ENCODE assay signal across 1 cellular context in the genomic region with DNA sequence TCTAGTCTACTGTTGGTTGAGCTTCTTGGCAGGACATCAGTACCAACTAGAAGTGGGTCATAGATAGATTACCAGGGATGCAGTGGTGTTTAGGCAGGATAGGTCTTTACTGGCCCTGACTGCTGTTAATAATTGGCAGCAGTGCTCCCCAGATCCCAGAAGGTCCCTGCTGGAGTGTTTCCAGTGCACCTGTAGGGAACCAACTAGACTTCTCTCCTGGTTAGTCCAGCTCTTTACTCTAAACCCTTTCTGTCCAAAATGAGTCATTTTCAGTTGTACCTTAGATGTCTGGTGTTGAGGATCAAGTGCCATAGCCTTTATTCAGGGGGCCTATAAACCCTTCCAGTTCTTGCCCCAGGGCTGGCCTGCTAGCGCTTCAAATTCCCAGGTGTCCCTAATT.
TF ChIP-seq lines count a peak whose summit lies in the region.

No MANE protein-coding gene starts in this region.

TF ChIP-seq in HepG2, 621 proteins besides CTCF, POLR2A, EP300 and RAD21:
- TF ChIP-seq RBFOX2 (IDR thresholded peaks at IDR 0.05; ENCODE audit: low read depth, low read length) (0 out of 2 replicates have a peak, but pooled peaks have one; percentile 32), JUND (CRISPR knock-in tag; IDR thresholded peaks at IDR 0.05) (no peak), ZNF768 (CRISPR knock-in tag; IDR thresholded peaks at IDR 0.05) (no peak), PLRG1 (conservative IDR thresholded peaks at IDR 0.05) (no peak), GABPA (IDR thresholded peaks at IDR 0.05; ENCODE audit: low read depth, low read length) (no peak), GABPA (CRISPR knock-in tag; IDR thresholded peaks at IDR 0.05; ENCODE audit: low read depth) (no peak), ZNF703 (CRISPR knock-in tag; IDR thresholded peaks at IDR 0.05; ENCODE audit: borderline replicate concordance) (no peak), SCMH1 (CRISPR knock-in tag; IDR thresholded peaks at IDR 0.05; ENCODE audit: borderline replicate concordance) (no peak), ETV5 (CRISPR knock-in tag; IDR thresholded peaks at IDR 0.05; ENCODE audit: borderline replicate concordance) (no peak), NCOR1 (IDR thresholded peaks at IDR 0.05; ENCODE audit: borderline replicate concordance, low read length) (no peak), ZFP36 (IDR thresholded peaks at IDR 0.05; ENCODE audit: borderline replicate concordance, low read depth, low read length, partially characterized antibody) (no peak), CENPT (CRISPR knock-in tag; IDR thresholded peaks at IDR 0.05; ENCODE audit: low read depth) (no peak), GATAD1 (CRISPR knock-in tag; IDR thresholded peaks at IDR 0.05) (no peak), NFKBIZ (CRISPR knock-in tag; IDR thresholded peaks at IDR 0.05) (no peak), POGZ (CRISPR knock-in tag; IDR thresholded peaks at IDR 0.05) (no peak), HOXA7 (CRISPR knock-in tag; IDR thresholded peaks at IDR 0.05) (no peak), ZNF7 (CRISPR knock-in tag; IDR thresholded peaks at IDR 0.05) (no peak), SMAD3 (CRISPR knock-in tag; IDR thresholded peaks at IDR 0.05) (no peak), DNMT3B (CRISPR knock-in tag; conservative IDR thresholded peaks at IDR 0.05) (no peak), TEAD3 (CRISPR knock-in tag; optimal IDR thresholded peaks at IDR 0.05; ENCODE audit: borderline replicate concordance) (peak; percentile 30), KDM4B (CRISPR knock-in tag; IDR thresholded peaks at IDR 0.05) (no peak), ZFP36L1 (CRISPR knock-in tag; IDR thresholded peaks at IDR 0.05) (no peak), MTA3 (CRISPR knock-in tag; IDR thresholded peaks at IDR 0.05) (no peak), TOPORS (CRISPR knock-in tag; IDR thresholded peaks at IDR 0.05) (no peak), KAT8 (CRISPR knock-in tag; IDR thresholded peaks at IDR 0.05) (no peak), ZNF180 (CRISPR knock-in tag; IDR thresholded peaks at IDR 0.05; ENCODE audit: borderline replicate concordance, low read depth) (no peak), ZNF747 (CRISPR knock-in tag; IDR thresholded peaks at IDR 0.05; ENCODE audit: borderline replicate concordance) (no peak), ZNF263 (CRISPR knock-in tag; IDR thresholded peaks at IDR 0.05) (peak; percentile 80), ZNF138 (CRISPR knock-in tag; IDR thresholded peaks at IDR 0.05; ENCODE audit: low read depth) (no peak), ISX (CRISPR knock-in tag; conservative IDR thresholded peaks at IDR 0.05) (no peak)
- TF ChIP-seq, protein P1, sequence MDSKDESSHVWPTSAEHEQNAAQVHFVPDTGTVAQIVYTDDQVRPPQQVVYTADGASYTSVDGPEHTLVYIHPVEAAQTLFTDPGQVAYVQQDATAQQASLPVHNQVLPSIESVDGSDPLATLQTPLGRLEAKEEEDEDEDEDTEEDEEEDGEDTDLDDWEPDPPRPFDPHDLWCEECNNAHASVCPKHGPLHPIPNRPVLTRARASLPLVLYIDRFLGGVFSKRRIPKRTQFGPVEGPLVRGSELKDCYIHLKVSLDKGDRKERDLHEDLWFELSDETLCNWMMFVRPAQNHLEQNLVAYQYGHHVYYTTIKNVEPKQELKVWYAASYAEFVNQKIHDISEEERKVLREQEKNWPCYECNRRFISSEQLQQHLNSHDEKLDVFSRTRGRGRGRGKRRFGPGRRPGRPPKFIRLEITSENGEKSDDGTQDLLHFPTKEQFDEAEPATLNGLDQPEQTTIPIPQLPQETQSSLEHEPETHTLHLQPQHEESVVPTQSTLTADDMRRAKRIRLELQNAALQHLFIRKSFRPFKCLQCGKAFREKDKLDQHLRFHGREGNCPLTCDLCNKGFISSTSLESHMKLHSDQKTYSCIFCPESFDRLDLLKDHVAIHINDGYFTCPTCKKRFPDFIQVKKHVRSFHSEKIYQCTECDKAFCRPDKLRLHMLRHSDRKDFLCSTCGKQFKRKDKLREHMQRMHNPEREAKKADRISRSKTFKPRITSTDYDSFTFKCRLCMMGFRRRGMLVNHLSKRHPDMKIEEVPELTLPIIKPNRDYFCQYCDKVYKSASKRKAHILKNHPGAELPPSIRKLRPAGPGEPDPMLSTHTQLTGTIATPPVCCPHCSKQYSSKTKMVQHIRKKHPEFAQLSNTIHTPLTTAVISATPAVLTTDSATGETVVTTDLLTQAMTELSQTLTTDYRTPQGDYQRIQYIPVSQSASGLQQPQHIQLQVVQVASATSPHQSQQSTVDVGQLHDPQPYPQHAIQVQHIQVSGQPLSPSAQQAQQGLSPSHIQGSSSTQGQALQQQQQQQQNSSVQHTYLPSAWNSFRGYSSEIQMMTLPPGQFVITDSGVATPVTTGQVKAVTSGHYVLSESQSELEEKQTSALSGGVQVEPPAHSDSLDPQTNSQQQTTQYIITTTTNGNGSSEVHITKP (CRISPR knock-in tag; IDR thresholded peaks at IDR 0.05; ENCODE audit: low read depth) = no peak
- TF ChIP-seq, protein P2, sequence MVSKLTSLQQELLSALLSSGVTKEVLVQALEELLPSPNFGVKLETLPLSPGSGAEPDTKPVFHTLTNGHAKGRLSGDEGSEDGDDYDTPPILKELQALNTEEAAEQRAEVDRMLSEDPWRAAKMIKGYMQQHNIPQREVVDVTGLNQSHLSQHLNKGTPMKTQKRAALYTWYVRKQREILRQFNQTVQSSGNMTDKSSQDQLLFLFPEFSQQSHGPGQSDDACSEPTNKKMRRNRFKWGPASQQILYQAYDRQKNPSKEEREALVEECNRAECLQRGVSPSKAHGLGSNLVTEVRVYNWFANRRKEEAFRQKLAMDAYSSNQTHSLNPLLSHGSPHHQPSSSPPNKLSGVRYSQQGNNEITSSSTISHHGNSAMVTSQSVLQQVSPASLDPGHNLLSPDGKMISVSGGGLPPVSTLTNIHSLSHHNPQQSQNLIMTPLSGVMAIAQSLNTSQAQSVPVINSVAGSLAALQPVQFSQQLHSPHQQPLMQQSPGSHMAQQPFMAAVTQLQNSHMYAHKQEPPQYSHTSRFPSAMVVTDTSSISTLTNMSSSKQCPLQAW (CRISPR knock-in tag; IDR thresholded peaks at IDR 0.05) = 0 out of 2 replicates have a peak, but pooled peaks have one; percentile 9
- TF ChIP-seq, protein P3, sequence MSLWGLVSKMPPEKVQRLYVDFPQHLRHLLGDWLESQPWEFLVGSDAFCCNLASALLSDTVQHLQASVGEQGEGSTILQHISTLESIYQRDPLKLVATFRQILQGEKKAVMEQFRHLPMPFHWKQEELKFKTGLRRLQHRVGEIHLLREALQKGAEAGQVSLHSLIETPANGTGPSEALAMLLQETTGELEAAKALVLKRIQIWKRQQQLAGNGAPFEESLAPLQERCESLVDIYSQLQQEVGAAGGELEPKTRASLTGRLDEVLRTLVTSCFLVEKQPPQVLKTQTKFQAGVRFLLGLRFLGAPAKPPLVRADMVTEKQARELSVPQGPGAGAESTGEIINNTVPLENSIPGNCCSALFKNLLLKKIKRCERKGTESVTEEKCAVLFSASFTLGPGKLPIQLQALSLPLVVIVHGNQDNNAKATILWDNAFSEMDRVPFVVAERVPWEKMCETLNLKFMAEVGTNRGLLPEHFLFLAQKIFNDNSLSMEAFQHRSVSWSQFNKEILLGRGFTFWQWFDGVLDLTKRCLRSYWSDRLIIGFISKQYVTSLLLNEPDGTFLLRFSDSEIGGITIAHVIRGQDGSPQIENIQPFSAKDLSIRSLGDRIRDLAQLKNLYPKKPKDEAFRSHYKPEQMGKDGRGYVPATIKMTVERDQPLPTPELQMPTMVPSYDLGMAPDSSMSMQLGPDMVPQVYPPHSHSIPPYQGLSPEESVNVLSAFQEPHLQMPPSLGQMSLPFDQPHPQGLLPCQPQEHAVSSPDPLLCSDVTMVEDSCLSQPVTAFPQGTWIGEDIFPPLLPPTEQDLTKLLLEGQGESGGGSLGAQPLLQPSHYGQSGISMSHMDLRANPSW (CRISPR knock-in tag; IDR thresholded peaks at IDR 0.05; ENCODE audit: borderline replicate concordance) = no peak
- TF ChIP-seq, protein P4, sequence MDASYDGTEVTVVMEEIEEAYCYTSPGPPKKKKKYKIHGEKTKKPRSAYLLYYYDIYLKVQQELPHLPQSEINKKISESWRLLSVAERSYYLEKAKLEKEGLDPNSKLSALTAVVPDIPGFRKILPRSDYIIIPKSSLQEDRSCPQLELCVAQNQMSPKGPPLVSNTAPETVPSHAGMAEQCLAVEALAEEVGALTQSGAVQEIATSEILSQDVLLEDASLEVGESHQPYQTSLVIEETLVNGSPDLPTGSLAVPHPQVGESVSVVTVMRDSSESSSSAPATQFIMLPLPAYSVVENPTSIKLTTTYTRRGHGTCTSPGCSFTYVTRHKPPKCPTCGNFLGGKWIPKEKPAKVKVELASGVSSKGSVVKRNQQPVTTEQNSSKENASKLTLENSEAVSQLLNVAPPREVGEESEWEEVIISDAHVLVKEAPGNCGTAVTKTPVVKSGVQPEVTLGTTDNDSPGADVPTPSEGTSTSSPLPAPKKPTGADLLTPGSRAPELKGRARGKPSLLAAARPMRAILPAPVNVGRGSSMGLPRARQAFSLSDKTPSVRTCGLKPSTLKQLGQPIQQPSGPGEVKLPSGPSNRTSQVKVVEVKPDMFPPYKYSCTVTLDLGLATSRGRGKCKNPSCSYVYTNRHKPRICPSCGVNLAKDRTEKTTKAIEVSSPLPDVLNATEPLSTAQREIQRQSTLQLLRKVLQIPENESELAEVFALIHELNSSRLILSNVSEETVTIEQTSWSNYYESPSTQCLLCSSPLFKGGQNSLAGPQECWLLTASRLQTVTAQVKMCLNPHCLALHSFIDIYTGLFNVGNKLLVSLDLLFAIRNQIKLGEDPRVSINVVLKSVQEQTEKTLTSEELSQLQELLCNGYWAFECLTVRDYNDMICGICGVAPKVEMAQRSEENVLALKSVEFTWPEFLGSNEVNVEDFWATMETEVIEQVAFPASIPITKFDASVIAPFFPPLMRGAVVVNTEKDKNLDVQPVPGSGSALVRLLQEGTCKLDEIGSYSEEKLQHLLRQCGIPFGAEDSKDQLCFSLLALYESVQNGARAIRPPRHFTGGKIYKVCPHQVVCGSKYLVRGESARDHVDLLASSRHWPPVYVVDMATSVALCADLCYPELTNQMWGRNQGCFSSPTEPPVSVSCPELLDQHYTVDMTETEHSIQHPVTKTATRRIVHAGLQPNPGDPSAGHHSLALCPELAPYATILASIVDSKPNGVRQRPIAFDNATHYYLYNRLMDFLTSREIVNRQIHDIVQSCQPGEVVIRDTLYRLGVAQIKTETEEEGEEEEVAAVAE (CRISPR knock-in tag; IDR thresholded peaks at IDR 0.05; ENCODE audit: borderline replicate concordance) = 0 out of 2 replicates have a peak, but pooled peaks have one; percentile 33
